Comparison of ENCODE assay signal across 8 cellular contexts in genomic region chr9:112028242-112029221, GRCh38.
DNase-seq lines count a peak whose midpoint lies in the region; ATAC-seq, FAIRE-seq and TF ChIP-seq lines count a peak whose summit lies in the region.

No MANE protein-coding gene starts in this region.

- H3K4me1 Mint-ChIP-seq in activated T-cell treated with anti-CD3 and anti-CD28 coated beads, Interleukin-2, amount 50 U/mL, for 4 hours (ENCODE audit: low read depth): peaks cover 36% of the 10 kb centered on the region

- ATAC-seq in GM19035 (IDR thresholded peaks at IDR 0.05; ENCODE audit: unreplicated experiment): peak; percentile 48
- peak; percentile 42 for ATAC-seq in HG03095 (IDR thresholded peaks at IDR 0.05; ENCODE audit: unreplicated experiment)
- peak; percentile 77 to 85 for ATAC-seq in activated T-cell treated with anti-CD3 and anti-CD28 coated beads, Interleukin-2, amount 50 U/mL, for 4 hours
- no peak for ATAC-seq in Right ventricle myocardium superior (ENCODE audit: poor library complexity)

- no peaks in the 10 kb centered on the region for H3K27me3 ChIP-seq in transverse colon

- H3K27ac ChIP-seq in transverse colon: no peak overlapping the region

- TF ChIP-seq CTCF in transverse colon (IDR thresholded peaks at IDR 0.05): no peak

- H3K9me3 Mint-ChIP-seq in activated T-cell treated with anti-CD3 and anti-CD28 coated beads, Interleukin-2, amount 50 U/mL, for 4 hours: no peaks in the 10 kb centered on the region

- in situ Hi-C loops in Caki2 (cut with HindIII; ENCODE audit: low pct_unique_long_range_greater_than_20kb, low sequenced_read_pairs): no loop called here
- in situ Hi-C loops in transverse colon (cut with MboI; ENCODE audit: low pct_ligation_motif_present in 1 of 4, low pct_unique_long_range_greater_than_20kb in 1 of 4, low sequenced_read_pairs in 3 of 4): no loop called here

- no peak for FAIRE-seq in frontal cortex (lab: Jason Lieb, UNC)

- DNase-seq in Caki2 (ENCODE audit: low read depth) (peak; percentile 83), NCI-H1092 treated with DMSO at 0.1 percent for 48 hours (lab: John Stamatoyannopoulos, UW) (no peak), frontal cortex (ENCODE audit: low spot score in 2 of 2) (no peak), transverse colon (no peak), Right ventricle myocardium superior (no peak)
- peak; percentile 8 for DNase-seq in activated T-cell treated with anti-CD3 and anti-CD28 coated beads, Interleukin-2, amount 50 U/mL, for 4 hours

- no peak for TF ChIP-seq EP300 in transverse colon (IDR thresholded peaks at IDR 0.05; ENCODE audit: low read depth)

- no peaks in the 10 kb centered on the region for H3K27me3 Mint-ChIP-seq in activated T-cell treated with anti-CD3 and anti-CD28 coated beads, Interleukin-2, amount 50 U/mL, for 4 hours (ENCODE audit: low read depth)

- H3K4me3 Mint-ChIP-seq in activated T-cell treated with anti-CD3 and anti-CD28 coated beads, Interleukin-2, amount 50 U/mL, for 4 hours: no peak overlapping the region

- intact Hi-C loops in transverse colon (cut with DNase I; ENCODE audit: low total_unique reads): no loop called here
- intact Hi-C loops in Right ventricle myocardium superior (cut with DNase I): no loop called here

- H3K4me3 ChIP-seq in transverse colon: no peak overlapping the region

- peaks cover 2% of the 10 kb centered on the region for H3K36me3 Mint-ChIP-seq in activated T-cell treated with anti-CD3 and anti-CD28 coated beads, Interleukin-2, amount 50 U/mL, for 4 hours (ENCODE audit: insufficient read depth)

- H3K36me3 ChIP-seq in transverse colon: no peaks in the 10 kb centered on the region

- no peaks in the 10 kb centered on the region for H3K9me3 ChIP-seq in transverse colon

- WGBS in transverse colon (ENCODE audit: low coverage in 1 of 2), 2 donors: 71 to 88% methylated on average over 8 to 13 of the region's 13 CpGs

- TF ChIP-seq POLR2A in transverse colon (IDR thresholded peaks at IDR 0.05): no peak

- peaks cover 8 to 28% (median 15%) of the 10 kb centered on the region in 4 donors for H3K4me1 ChIP-seq in transverse colon

Comparison
In these comparisons a context has a peak if more than half of its experiments do, and no peak if none do; other contexts are left out.
1. DNase-seq: peak in Caki2 (single experiment) and activated T-cell treated with anti-CD3 and anti-CD28 coated beads, Interleukin-2, amount 50 U/mL, for 4 hours (single experiment); none in NCI-H1092 treated with DMSO at 0.1 percent for 48 hours (single experiment), frontal cortex (0 of 2), transverse colon (single experiment) and Right ventricle myocardium superior (single experiment).